Comparison of ENCODE assay signal across 1 cellular context in genomic region chr7:100384623-100385372, GRCh38.
TF ChIP-seq lines count a peak whose summit lies in the region.

No MANE protein-coding gene starts in this region.

TF ChIP-seq in HepG2, 621 proteins besides CTCF, POLR2A, EP300 and RAD21:
- TF ChIP-seq TFE3 (CRISPR knock-in tag; IDR thresholded peaks at IDR 0.05) = no peak
- TF ChIP-seq ZNF383 (CRISPR knock-in tag; IDR thresholded peaks at IDR 0.05; ENCODE audit: borderline replicate concordance) = no peak
- TF ChIP-seq ZNF281 (CRISPR knock-in tag; IDR thresholded peaks at IDR 0.05; ENCODE audit: borderline replicate concordance) = no peak
- TF ChIP-seq MED13 (CRISPR knock-in tag; IDR thresholded peaks at IDR 0.05) = no peak
- TF ChIP-seq MLLT10 (CRISPR knock-in tag; IDR thresholded peaks at IDR 0.05) = no peak
- no peak for TF ChIP-seq ZNF275 (CRISPR knock-in tag; IDR thresholded peaks at IDR 0.05; ENCODE audit: borderline replicate concordance)
- TF ChIP-seq TCF12 (IDR thresholded peaks at IDR 0.05) = no peak
- TF ChIP-seq TCF12 (CRISPR knock-in tag; IDR thresholded peaks at IDR 0.05) = no peak
- TF ChIP-seq POLR2AphosphoS2 (IDR thresholded peaks at IDR 0.05; ENCODE audit: low read depth, low read length) = no peak
- TF ChIP-seq ZBTB21 (CRISPR knock-in tag; IDR thresholded peaks at IDR 0.05) = no peak
- TF ChIP-seq LBX2 (CRISPR knock-in tag; IDR thresholded peaks at IDR 0.05; ENCODE audit: borderline replicate concordance) = no peak
